ENCODE assay signal across 32 cellular contexts in genomic region chr3:8480699-8481098, GRCh38.
"Had no signal": no experiment of that assay in that cellular context is flagged by ENCODE, and none has a peak within 500 bp of the region (broad histone marks: within the 10 kb centered on the region; RNA-seq: fewer than 3 reads in every experiment).

No MANE protein-coding gene starts in this region.

- H3K27ac Mint-ChIP-seq: activated CD4-positive, alpha-beta memory T cell treated with anti-CD3 and anti-CD28 coated beads for 36 hours; activated CD4-positive, alpha-beta T cell treated with anti-CD3 and anti-CD28 coated beads, Interleukin-2, amount 10 ng/mL, durations not matched to agents 24 days and 14 days; activated naive CD4-positive, alpha-beta T cell treated with anti-CD3 and anti-CD28 coated beads for 36 hours; activated naive CD8-positive, alpha-beta T cell treated with anti-CD3 and anti-CD28 coated beads for 36 hours; activated T-helper 1 cell treated with anti-CD3 and anti-CD28 coated beads, Interleukin-12 subunit alpha, Interleukin-12 subunit beta, Interleukin-2, Interleukin-4 antibody, amounts not matched to agents 30 ng/mL and 10 ng/mL and 1 ng/mL, durations not matched to agents 14 hours and 24 hours and 36 hours; dendritic cell treated with granulocyte-macrophage colony-stimulating factor and Interleukin-4, amounts not matched to agents 40 ng/mL and 50 ng/mL, for 4 days; immature natural killer cell; naive B cell; nephron progenitor cell; progenitor cell of endocrine pancreas; T-helper 1 cell treated with Interleukin-12 subunit alpha and Interleukin-12 subunit beta and Interleukin-4 antibody, amounts not matched to agents 30 μg/mL and 1 μg/mL, for 36 hours had no signal

- H3K9me3 Mint-ChIP-seq: activated CD4-positive, alpha-beta memory T cell treated with anti-CD3 and anti-CD28 coated beads for 36 hours; activated CD4-positive, alpha-beta T cell treated with anti-CD3 and anti-CD28 coated beads, Interleukin-2, amount 10 ng/mL, durations not matched to agents 24 days and 14 days; activated naive CD4-positive, alpha-beta T cell treated with anti-CD3 and anti-CD28 coated beads for 36 hours; activated naive CD8-positive, alpha-beta T cell treated with anti-CD3 and anti-CD28 coated beads for 36 hours; activated T-helper 1 cell treated with anti-CD3 and anti-CD28 coated beads, Interleukin-12 subunit alpha, Interleukin-12 subunit beta, Interleukin-2, Interleukin-4 antibody, amounts not matched to agents 30 ng/mL and 10 ng/mL and 1 ng/mL, durations not matched to agents 14 hours and 24 hours and 36 hours; immature natural killer cell; stimulated activated naive CD8-positive, alpha-beta T cell treated with anti-CD3 and anti-CD28 coated beads, Interleukin-15, amount 100 ng/mL, for 72 hours; T-helper 1 cell treated with Interleukin-12 subunit alpha and Interleukin-12 subunit beta and Interleukin-4 antibody, amounts not matched to agents 30 μg/mL and 1 μg/mL, for 36 hours had no signal

- H3K36me3 ChIP-seq: adrenal gland, gastrocnemius medialis, ovary, right lobe of liver, thyroid gland, upper lobe of right lung had no signal

- H3K9me3 ChIP-seq: adrenal gland, gastrocnemius medialis, ovary, right lobe of liver, thyroid gland, upper lobe of right lung had no signal

- H3K4me3 Mint-ChIP-seq: activated CD4-positive, alpha-beta memory T cell treated with anti-CD3 and anti-CD28 coated beads for 36 hours; activated CD4-positive, alpha-beta T cell treated with anti-CD3 and anti-CD28 coated beads, Interleukin-2, amount 10 ng/mL, durations not matched to agents 24 days and 14 days; activated naive CD4-positive, alpha-beta T cell treated with anti-CD3 and anti-CD28 coated beads for 36 hours; activated naive CD8-positive, alpha-beta T cell treated with anti-CD3 and anti-CD28 coated beads for 36 hours; activated T-helper 1 cell treated with anti-CD3 and anti-CD28 coated beads, Interleukin-12 subunit alpha, Interleukin-12 subunit beta, Interleukin-2, Interleukin-4 antibody, amounts not matched to agents 30 ng/mL and 10 ng/mL and 1 ng/mL, durations not matched to agents 14 hours and 24 hours and 36 hours; dendritic cell treated with granulocyte-macrophage colony-stimulating factor and Interleukin-4, amounts not matched to agents 40 ng/mL and 50 ng/mL, for 4 days; immature natural killer cell; naive B cell; nephron progenitor cell; stimulated activated naive CD8-positive, alpha-beta T cell treated with anti-CD3 and anti-CD28 coated beads, Interleukin-15, amount 100 ng/mL, for 72 hours; T-helper 1 cell treated with Interleukin-12 subunit alpha and Interleukin-12 subunit beta and Interleukin-4 antibody, amounts not matched to agents 30 μg/mL and 1 μg/mL, for 36 hours had no signal

- H3K27me3 Mint-ChIP-seq: activated CD4-positive, alpha-beta memory T cell treated with anti-CD3 and anti-CD28 coated beads for 36 hours; activated CD4-positive, alpha-beta T cell treated with anti-CD3 and anti-CD28 coated beads, Interleukin-2, amount 10 ng/mL, durations not matched to agents 24 days and 14 days; activated naive CD8-positive, alpha-beta T cell treated with anti-CD3 and anti-CD28 coated beads for 36 hours; progenitor cell of endocrine pancreas; stimulated activated naive CD8-positive, alpha-beta T cell treated with anti-CD3 and anti-CD28 coated beads, Interleukin-15, amount 100 ng/mL, for 72 hours had no signal

- DNase-seq: activated CD4-positive, alpha-beta memory T cell treated with anti-CD3 and anti-CD28 coated beads for 36 hours; activated CD4-positive, alpha-beta T cell treated with anti-CD3 and anti-CD28 coated beads, Interleukin-2, amount 10 ng/mL, durations not matched to agents 24 days and 14 days; activated CD4-positive, CD25-positive, alpha-beta regulatory T cell treated with anti-CD3 and anti-CD28 coated beads, Interleukin-2, amount 50 U/mL, for 72 hours; activated CD8-positive, alpha-beta memory T cell treated with anti-CD3 and anti-CD28 coated beads, Interleukin-2, amount 50 U/mL, for 4 hours; activated effector memory CD4-positive, alpha-beta T cell treated with anti-CD3 and anti-CD28 coated beads, Interleukin-2, amount 50 U/mL, for 16 hours; activated naive CD4-positive, alpha-beta T cell treated with anti-CD3 and anti-CD28 coated beads for 36 hours; activated naive CD8-positive, alpha-beta T cell treated with anti-CD3 and anti-CD28 coated beads for 36 hours; activated T-cell treated with anti-CD3 and anti-CD28 coated beads, Interleukin-2, amount 50 U/mL, for 1 hour; adrenal gland; caudate nucleus; gastrocnemius medialis; glutamatergic neuron; hippocampal formation; immature natural killer cell; kidney; naive B cell; nephron progenitor cell; ovary; right lobe of liver; stimulated activated CD4-positive, alpha-beta T cell treated with anti-CD3 and anti-CD28 coated beads, Interleukin-12 subunit alpha, Interleukin-12 subunit beta, amount 100 ng/mL, for 4 hours; stimulated activated CD4-positive, alpha-beta T cell treated with anti-CD3 and anti-CD28 coated beads, Interleukin-4, amount 100 ng/mL, for 1 hour; stimulated activated naive CD8-positive, alpha-beta T cell treated with anti-CD3 and anti-CD28 coated beads, Interleukin-15, amount 100 ng/mL, for 72 hours; substantia nigra; SW 1271; T-helper 9 cell; thyroid gland; upper lobe of right lung had no signal

- ATAC-seq: gastrocnemius medialis; right lobe of liver; stimulated activated naive CD8-positive, alpha-beta T cell treated with anti-CD3 and anti-CD28 coated beads, Interleukin-15, amount 100 ng/mL, for 72 hours; upper lobe of right lung had no signal

- H3K4me3 ChIP-seq: adrenal gland, gastrocnemius medialis, lung, ovary, right lobe of liver, thyroid gland, upper lobe of right lung had no signal

- H3K4me1 Mint-ChIP-seq: activated CD4-positive, alpha-beta T cell treated with anti-CD3 and anti-CD28 coated beads, Interleukin-2, amount 10 ng/mL, durations not matched to agents 24 days and 14 days; activated naive CD8-positive, alpha-beta T cell treated with anti-CD3 and anti-CD28 coated beads for 36 hours; immature natural killer cell; naive B cell; stimulated activated naive CD8-positive, alpha-beta T cell treated with anti-CD3 and anti-CD28 coated beads, Interleukin-15, amount 100 ng/mL, for 72 hours had no signal

- H3K36me3 Mint-ChIP-seq: activated CD4-positive, alpha-beta memory T cell treated with anti-CD3 and anti-CD28 coated beads for 36 hours; activated naive CD8-positive, alpha-beta T cell treated with anti-CD3 and anti-CD28 coated beads for 36 hours; immature natural killer cell; naive B cell had no signal

- H3K27me3 ChIP-seq: adrenal gland, gastrocnemius medialis, ovary, right lobe of liver, thyroid gland, upper lobe of right lung had no signal

- H3K27ac ChIP-seq: adrenal gland, ovary, right lobe of liver, thyroid gland had no signal
